Comparison of ENCODE assay signal across 19 cellular contexts in genomic region chr10:28983799-28984198, GRCh38.
DNase-seq lines count a peak whose midpoint lies in the region; ATAC-seq, FAIRE-seq and TF ChIP-seq lines count a peak whose summit lies in the region.
"Had no signal": no experiment of that assay in that cellular context is flagged by ENCODE, and none has a peak within 500 bp of the region (broad histone marks: within the 10 kb centered on the region; RNA-seq: fewer than 3 reads in every experiment).

No MANE protein-coding gene starts in this region.

- no peak for FAIRE-seq in RCC 7860 (lab: Jason Lieb, UNC)
- FAIRE-seq: endometrium, small intestine had no signal

- no peaks in the 10 kb centered on the region for H3K27me3 ChIP-seq in BLaER1 treated with 17β-estradiol and CSF1 and Interleukin-3, amounts not matched to agents 10 nM and 100 nM
- H3K27me3 ChIP-seq in PC-9 (ENCODE audit: insufficient read depth, low read depth): no peaks in the 10 kb centered on the region
- peaks cover 0 to 4% (median 0%) of the 10 kb centered on the region in 4 donors for H3K27me3 ChIP-seq in esophagus muscularis mucosa
- H3K27me3 ChIP-seq in lower lobe of right lung (ENCODE audit: low read depth): no peaks in the 10 kb centered on the region
- H3K27me3 ChIP-seq in MM.1S (replicated peaks; ENCODE audit: insufficient read depth, low read length): no peaks in the 10 kb centered on the region
- H3K27me3 ChIP-seq: tibial artery had no signal

- no peak for TF ChIP-seq EP300 in esophagus muscularis mucosa (IDR thresholded peaks at IDR 0.05)

- H3K4me3 ChIP-seq in BLaER1 treated with 17β-estradiol and CSF1 and Interleukin-3, amounts not matched to agents 10 nM and 100 nM: no peak overlapping the region
- H3K4me3 ChIP-seq in PC-9 (no peak overlapping the region), esophagus muscularis mucosa (no peak overlapping the region), lower lobe of right lung (no peak overlapping the region), MM.1S (ENCODE audit: low read length) (no peak overlapping the region)
- H3K4me3 ChIP-seq: tibial artery had no signal

- H3K9ac ChIP-seq in BLaER1 treated with 17β-estradiol and CSF1 and Interleukin-3, amounts not matched to agents 10 nM and 100 nM: no peak overlapping the region; a peak in 1 of 22 replicates
- no peak overlapping the region for H3K9ac ChIP-seq in MM.1S (ENCODE audit: low read length)

- H3K4me1 ChIP-seq in BLaER1 treated with 17β-estradiol and CSF1 and Interleukin-3, amounts not matched to agents 10 nM and 100 nM: peaks cover 18 to 45% (median 35%) of the 10 kb centered on the region in 10 experiments
- H3K4me1 ChIP-seq in PC-9 (replicated peaks; ENCODE audit: insufficient read depth) (peaks cover 14% of the 10 kb centered on the region), esophagus muscularis mucosa (peaks cover 5 to 18% (median 14%) of the 10 kb centered on the region in 4 donors), lower lobe of right lung (peaks cover 19% of the 10 kb centered on the region), MM.1S (ENCODE audit: low read length) (no peaks in the 10 kb centered on the region)

- CTCF ChIA-PET in PC-9 (lab: Charles Lee): no interaction called here

- TF ChIP-seq CTCF in PC-9 (conservative IDR thresholded peaks at IDR 0.05) (no peak), esophagus muscularis mucosa (IDR thresholded peaks at IDR 0.05) (no peak), lower lobe of right lung (IDR thresholded peaks at IDR 0.05) (no peak), MM.1S (IDR thresholded peaks at IDR 0.05; ENCODE audit: low read length) (no peak)

- WGBS in esophagus muscularis mucosa: 51% methylated on average over 3 of the region's 3 CpGs

- H2AFZ ChIP-seq in PC-9 (no peak overlapping the region), MM.1S (ENCODE audit: low read length) (no peak overlapping the region)

- intact Hi-C loops in PC-9 (cut with micrococcal nuclease; ENCODE audit: unreplicated experiment): loop anchor here (10.0 kb wide), 1 partner anchor 121 kb away; no protein-coding TSS in a partner anchor
- intact Hi-C loops in esophagus muscularis mucosa (cut with DNase I): no loop called here
- intact Hi-C loops in lower lobe of right lung (cut with DNase I): no loop called here

- H3K27ac ChIP-seq in BLaER1 treated with 17β-estradiol and CSF1 and Interleukin-3, amounts not matched to agents 10 nM and 100 nM: peak overlapping the region in 9 of 11 experiments; percentile 27 to 66 (median 52); a peak in 16 of 22 replicates
- 0 out of 2 replicates have a peak overlapping the region, but pooled peaks have one; percentile 29 for H3K27ac ChIP-seq in PC-9
- peak overlapping the region; percentile 26 to 70 (median 55) for H3K27ac ChIP-seq in esophagus muscularis mucosa (replicated peaks in 1 of 4)
- no peak overlapping the region for H3K27ac ChIP-seq in lower lobe of right lung
- no peak overlapping the region for H3K27ac ChIP-seq in MM.1S (ENCODE audit: low read length)

- H3F3A ChIP-seq in PC-9 (ENCODE audit: insufficient read depth, low read depth) (no peaks in the 10 kb centered on the region), MM.1S (ENCODE audit: insufficient read depth, low read length) (no peaks in the 10 kb centered on the region)

- H4K20me1 ChIP-seq in BLaER1 treated with 17β-estradiol and CSF1 and Interleukin-3, amounts not matched to agents 10 nM and 100 nM: no peaks in the 10 kb centered on the region
- H4K20me1 ChIP-seq in PC-9 (ENCODE audit: insufficient read depth) (no peaks in the 10 kb centered on the region), MM.1S (ENCODE audit: insufficient read depth, low read length) (no peaks in the 10 kb centered on the region)

- POLR2A ChIA-PET in PC-9 (lab: Charles Lee; ENCODE audit: unreplicated experiment): no interaction called here

- TF ChIP-seq POLR2A in esophagus muscularis mucosa (IDR thresholded peaks at IDR 0.05; ENCODE audit: low read depth): no peak

- H3K79me2 ChIP-seq in PC-9 (ENCODE audit: low read depth): no peaks in the 10 kb centered on the region
- H3K79me2 ChIP-seq in MM.1S (ENCODE audit: low read length): no peaks in the 10 kb centered on the region

- peak overlapping the region; percentile 48 to 87 (median 67) for H3K4me2 ChIP-seq in BLaER1 treated with 17β-estradiol and CSF1 and Interleukin-3, amounts not matched to agents 10 nM and 100 nM
- peak overlapping the region; percentile 44; the same call in 1 of the 2 replicates for H3K4me2 ChIP-seq in PC-9
- no peak overlapping the region for H3K4me2 ChIP-seq in MM.1S (ENCODE audit: low read depth, low read length)

- H3K9me3 ChIP-seq in BLaER1 treated with 17β-estradiol and CSF1 and Interleukin-3, amounts not matched to agents 10 nM and 100 nM (replicated peaks in 1 of 11): no peaks in the 10 kb centered on the region; a peak in 2 of 22 replicates
- no peaks in the 10 kb centered on the region for H3K9me3 ChIP-seq in PC-9 (ENCODE audit: insufficient read depth, low read depth)
- H3K9me3 ChIP-seq in esophagus muscularis mucosa: no peaks in the 10 kb centered on the region
- no peaks in the 10 kb centered on the region for H3K9me3 ChIP-seq in lower lobe of right lung
- H3K9me3 ChIP-seq in MM.1S (replicated peaks; ENCODE audit: insufficient read depth, low read length): no peaks in the 10 kb centered on the region
- H3K9me3 ChIP-seq: tibial artery had no signal

- ATAC-seq in lower lobe of right lung (peak; percentile 12 to 40), GM21526 (IDR thresholded peaks at IDR 0.05; ENCODE audit: low FRiP score, unreplicated experiment) (no peak)
- ATAC-seq: activated T-cell treated with anti-CD3 and anti-CD28 coated beads, Interleukin-2, amount 50 U/mL, for 4 hours had no signal

- H3K9me2 ChIP-seq in PC-9 (ENCODE audit: insufficient read depth): no peaks in the 10 kb centered on the region
- no peaks in the 10 kb centered on the region for H3K9me2 ChIP-seq in MM.1S (replicated peaks; ENCODE audit: insufficient read depth, low read length)

- BruUV-seq in PC-9 (replicated peaks; lab: Mats Ljungman, UMichigan): no TSS peak

- DNase-seq in PC-9 (no peak), esophagus muscularis mucosa (ENCODE audit: extremely low spot score) (no peak), lower lobe of right lung (no peak), islet precursor cell (no peak), RCC 7860 (ENCODE audit: low spot score) (no peak), MM.1S (no peak)
- DNase-seq: activated CD4-positive, alpha-beta T cell treated with anti-CD3 and anti-CD28 coated beads for 1 hour; activated CD8-positive, alpha-beta memory T cell treated with anti-CD3 and anti-CD28 coated beads for 24 hours; activated naive CD4-positive, alpha-beta T cell treated with anti-CD3 and anti-CD28 coated beads, Interleukin-2, amount 50 U/mL, for 16 hours; activated T-cell treated with anti-CD3 and anti-CD28 coated beads, Interleukin-2, amount 50 U/mL, for 4 hours; cortex of kidney; NCI-H1436; NCI-H524 treated with DMSO at 0.1 percent for 48 hours; stimulated activated CD4-positive, alpha-beta T cell treated with anti-CD3 and anti-CD28 coated beads, Interleukin-2, amount 100 ng/mL, for 48 hours had no signal

- H3K36me3 ChIP-seq in BLaER1 treated with 17β-estradiol and CSF1 and Interleukin-3, amounts not matched to agents 10 nM and 100 nM: no peaks in the 10 kb centered on the region
- H3K36me3 ChIP-seq in PC-9 (ENCODE audit: low read depth): no peaks in the 10 kb centered on the region
- H3K36me3 ChIP-seq in esophagus muscularis mucosa: no peaks in the 10 kb centered on the region
- H3K36me3 ChIP-seq in lower lobe of right lung: no peaks in the 10 kb centered on the region
- H3K36me3 ChIP-seq in MM.1S (replicated peaks; ENCODE audit: insufficient read depth, low read length): no peaks in the 10 kb centered on the region
- H3K36me3 ChIP-seq: tibial artery had no signal

Comparison
In these comparisons a context has a peak if more than half of its experiments do, and no peak if none do; other contexts are left out.
1. H3K27ac ChIP-seq: peak in BLaER1 treated with 17β-estradiol and CSF1 and Interleukin-3, amounts not matched to agents 10 nM and 100 nM (9 of 11), PC-9 (single experiment) and esophagus muscularis mucosa (4 of 4); none in lower lobe of right lung (single experiment) and MM.1S (single experiment).